ENCODE assay signal across 1 cellular context in the genomic region with DNA sequence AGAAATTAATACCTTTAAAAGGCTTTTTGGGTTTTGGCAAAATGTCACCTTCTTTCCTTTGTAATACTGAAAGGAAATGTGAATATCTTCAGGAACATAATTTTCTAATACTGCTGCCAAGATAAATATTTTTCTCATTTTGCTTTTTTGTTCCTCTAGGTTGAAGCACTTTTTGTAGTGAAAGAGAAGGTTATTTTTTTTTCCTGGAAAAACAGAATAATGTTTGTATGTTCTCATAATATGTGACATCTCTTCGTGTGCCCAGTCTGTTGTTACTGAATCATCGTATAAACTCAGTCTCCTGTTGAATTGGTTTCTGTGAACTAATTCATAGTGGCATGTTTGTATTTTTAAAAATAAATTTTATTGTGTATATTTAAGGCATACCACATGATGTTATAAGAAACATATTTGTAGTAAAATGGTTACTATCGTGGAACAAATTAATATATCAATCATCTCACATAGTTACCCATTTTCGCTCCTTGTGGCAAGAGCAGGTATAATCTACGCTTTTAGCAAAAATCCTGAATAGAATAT.
TF ChIP-seq lines count a peak whose summit lies in the region.

No MANE protein-coding gene starts in this region.

TF ChIP-seq in SK-N-SH, 30 proteins besides CTCF, POLR2A, EP300 and RAD21 (continued from another document):
- TF ChIP-seq, protein P1, sequence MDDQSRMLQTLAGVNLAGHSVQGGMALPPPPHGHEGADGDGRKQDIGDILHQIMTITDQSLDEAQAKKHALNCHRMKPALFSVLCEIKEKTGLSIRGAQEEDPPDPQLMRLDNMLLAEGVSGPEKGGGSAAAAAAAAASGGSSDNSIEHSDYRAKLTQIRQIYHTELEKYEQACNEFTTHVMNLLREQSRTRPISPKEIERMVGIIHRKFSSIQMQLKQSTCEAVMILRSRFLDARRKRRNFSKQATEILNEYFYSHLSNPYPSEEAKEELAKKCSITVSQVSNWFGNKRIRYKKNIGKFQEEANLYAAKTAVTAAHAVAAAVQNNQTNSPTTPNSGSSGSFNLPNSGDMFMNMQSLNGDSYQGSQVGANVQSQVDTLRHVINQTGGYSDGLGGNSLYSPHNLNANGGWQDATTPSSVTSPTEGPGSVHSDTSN (IDR thresholded peaks at IDR 0.05) = no peak
